ENCODE assay signal across 10 cellular contexts in the genomic region with DNA sequence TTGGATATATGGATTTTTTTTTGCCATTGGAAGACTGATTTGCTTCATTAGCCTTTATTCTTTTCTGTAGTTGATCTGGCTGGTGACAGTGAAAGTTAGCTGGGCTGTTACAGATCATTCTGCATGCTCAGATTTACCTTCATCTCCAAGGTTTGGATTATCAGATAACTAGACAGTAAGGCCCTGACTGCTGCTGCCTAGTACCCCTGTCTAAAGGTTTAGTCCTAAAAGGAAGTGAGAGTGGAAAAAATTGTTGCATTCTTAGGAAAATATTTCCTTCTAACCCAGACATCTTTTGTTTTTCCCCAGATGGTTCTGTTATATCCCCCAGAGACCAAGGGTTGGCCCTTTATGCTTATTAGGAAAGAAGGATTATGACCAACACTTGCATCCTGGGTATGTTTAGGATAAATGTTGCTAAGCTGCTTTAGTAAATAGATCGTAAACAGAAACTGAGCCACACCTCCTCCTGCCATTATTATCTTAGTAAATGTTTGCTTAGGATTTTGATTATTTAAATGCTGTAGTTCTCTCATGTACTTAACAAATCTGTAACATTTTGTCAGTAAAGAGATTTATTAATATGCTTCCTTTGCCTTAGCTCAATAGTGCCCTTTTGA. TPM values are rescaled to one million over a fixed set of nuclear protein-coding genes. Genes with fewer than 3 reads are reported as not detected.
A peak's percentile ranks its signal among the peaks of the same experiment; 100 is the strongest.
DNase-seq lines count a peak whose midpoint lies in the region; ATAC-seq and TF ChIP-seq lines count a peak whose summit lies in the region.
"Had no signal": no experiment of that assay in that cellular context is flagged by ENCODE, and none has a peak within 500 bp of the region (broad histone marks: within the 10 kb centered on the region; RNA-seq: fewer than 3 reads in every experiment).

No MANE protein-coding gene starts in this region.

- TF ChIP-seq POLR2A in vagina (IDR thresholded peaks at IDR 0.05) = no peak

- TF ChIP-seq CTCF in fibroblast of lung (conservative IDR thresholded peaks at IDR 0.05 in 1 of 2, IDR thresholded peaks at IDR 0.05 in 1 of 2; ENCODE audit: low read depth in 1 of 2, low read length in 2 of 2) = no peak
- TF ChIP-seq CTCF in psoas muscle (IDR thresholded peaks at IDR 0.05) = no peak
- TF ChIP-seq CTCF in vagina (IDR thresholded peaks at IDR 0.05) = no peak

- H3K36me3 ChIP-seq in fibroblast of lung (ENCODE audit: control insufficient read depth, insufficient read depth, low read length) (no peaks in the 10 kb centered on the region), psoas muscle (ENCODE audit: insufficient read depth in 1 of 2, low read depth in 1 of 2) (no peaks in the 10 kb centered on the region), vagina (no peaks in the 10 kb centered on the region)

- DNase-seq in DMS153 treated with DMSO at 0.1 percent for 48 hours (lab: John Stamatoyannopoulos, UW; ENCODE audit: unreplicated experiment) (peak; percentile 55), NCI-H748 (lab: John Stamatoyannopoulos, UW; ENCODE audit: unreplicated experiment) (peak; percentile 63), fibroblast of lung (ENCODE audit: low read depth in 2 of 2) (peak; percentile 35 to 74), psoas muscle (no peak), foreskin melanocyte (no peak), vagina (ENCODE audit: extremely low spot score in 2 of 2) (no peak)
- DNase-seq: activated T-cell treated with anti-CD3 and anti-CD28 coated beads, Interleukin-2, amount 50 U/mL, for 72 hours; OCI-M1 had no signal

- H3K4me3 ChIP-seq in fibroblast of lung (replicated peaks in 1 of 4; ENCODE audit: control extremely low read depth in 1 of 4, insufficient read depth in 1 of 4, low read depth in 3 of 4, low read length in 4 of 4) = no peak overlapping the region
- H3K4me3 ChIP-seq in psoas muscle = peak overlapping the region; percentile 34
- no peak overlapping the region for H3K4me3 ChIP-seq in vagina

- H3K27ac ChIP-seq in fibroblast of lung (ENCODE audit: insufficient read depth, low read length) = peak overlapping the region; percentile 81
- peak overlapping the region; percentile 84 for H3K27ac ChIP-seq in psoas muscle
- no peak overlapping the region for H3K27ac ChIP-seq in vagina

- H3K4me1 ChIP-seq in fibroblast of lung (ENCODE audit: control insufficient read depth, extremely low read depth, insufficient read depth, low read length) (peaks cover 5% of the 10 kb centered on the region), psoas muscle (peaks cover 70% of the 10 kb centered on the region), vagina (peaks cover 30% of the 10 kb centered on the region)

- intact Hi-C loops in psoas muscle (cut with DNase I) = loop anchor here in 1 of 2 donors (5.0 kb wide), 1 partner anchor 44 kb away; a partner anchor contains a TSS
- intact Hi-C loops in vagina (cut with DNase I) = no loop called here

- H3K4me2 ChIP-seq in fibroblast of lung (ENCODE audit: extremely low read depth, insufficient read depth, low read length) = peak overlapping the region; percentile 67

- H3K9ac ChIP-seq in fibroblast of lung (ENCODE audit: insufficient read depth, low read length) = no peak overlapping the region

- no peak for ATAC-seq in psoas muscle
- no peak for ATAC-seq in HG02763 (IDR thresholded peaks at IDR 0.05; ENCODE audit: unreplicated experiment)
- no peak for ATAC-seq in GM21447 (IDR thresholded peaks at IDR 0.05; ENCODE audit: unreplicated experiment)
- ATAC-seq: activated T-cell treated with anti-CD3 and anti-CD28 coated beads, Interleukin-2, amount 50 U/mL, for 72 hours had no signal

- H3K79me2 ChIP-seq in fibroblast of lung (ENCODE audit: control insufficient read depth, insufficient read depth, low read length) = peaks cover 28% of the 10 kb centered on the region

- no peak overlapping the region for H2AFZ ChIP-seq in fibroblast of lung (ENCODE audit: low read length)

- no peaks in the 10 kb centered on the region for H4K20me1 ChIP-seq in fibroblast of lung (ENCODE audit: control insufficient read depth, extremely low read depth, insufficient read depth, low read length)

- no peaks in the 10 kb centered on the region for H3K9me3 ChIP-seq in fibroblast of lung (ENCODE audit: control insufficient read depth, insufficient read depth, low read depth, low read length)
- no peaks in the 10 kb centered on the region for H3K9me3 ChIP-seq in psoas muscle
- H3K9me3 ChIP-seq in vagina = no peaks in the 10 kb centered on the region

- WGBS in psoas muscle, 3 donors = 25 to 41% (median 36%) methylated on average over 1 of the region's 1 CpG

- H3K27me3 ChIP-seq in fibroblast of lung (ENCODE audit: control insufficient read depth, insufficient read depth, low read length) (no peaks in the 10 kb centered on the region), psoas muscle (ENCODE audit: insufficient read depth in 3 of 3, low read length in 2 of 3) (no peaks in the 10 kb centered on the region), vagina (no peaks in the 10 kb centered on the region)

RNA-seq across cellular contexts. Expression of a gene that starts 44.3 kb away (rescaled TPM):
- 20.0 and 40.5 TPM in 2 replicates for total RNA-seq in fibroblast of lung
- 63.2 and 77.1 TPM in 2 replicates for polyA plus RNA-seq in fibroblast of lung
- 29.8 and 33.9 TPM in 2 replicates for polyA plus RNA-seq in fibroblast of lung (2012)
- 36.5 and 76.0 TPM in 2 replicates for polyA minus RNA-seq in fibroblast of lung (ENCODE audit: low replicate concordance)
- total RNA-seq in psoas muscle = 100 to 1,000 TPM in 1 of 4 donors, 10 to 100 TPM in 3; 66.1 to 118 (median 80.1) TPM
- polyA plus RNA-seq in psoas muscle = 10 to 100 TPM; 32.4 to 40.5 (median 35.0) TPM
- 44.7 TPM for total RNA-seq in vagina

Comparison
In these comparisons a context has a peak if more than half of its experiments do, and no peak if none do; other contexts are left out.
1. DNase-seq: peak in DMS153 treated with DMSO at 0.1 percent for 48 hours (single experiment), NCI-H748 (single experiment) and fibroblast of lung (2 of 2); none in psoas muscle (0 of 2), foreskin melanocyte (single experiment) and vagina (0 of 2).